ENCODE assay signal across 1 cellular context in the genomic region with DNA sequence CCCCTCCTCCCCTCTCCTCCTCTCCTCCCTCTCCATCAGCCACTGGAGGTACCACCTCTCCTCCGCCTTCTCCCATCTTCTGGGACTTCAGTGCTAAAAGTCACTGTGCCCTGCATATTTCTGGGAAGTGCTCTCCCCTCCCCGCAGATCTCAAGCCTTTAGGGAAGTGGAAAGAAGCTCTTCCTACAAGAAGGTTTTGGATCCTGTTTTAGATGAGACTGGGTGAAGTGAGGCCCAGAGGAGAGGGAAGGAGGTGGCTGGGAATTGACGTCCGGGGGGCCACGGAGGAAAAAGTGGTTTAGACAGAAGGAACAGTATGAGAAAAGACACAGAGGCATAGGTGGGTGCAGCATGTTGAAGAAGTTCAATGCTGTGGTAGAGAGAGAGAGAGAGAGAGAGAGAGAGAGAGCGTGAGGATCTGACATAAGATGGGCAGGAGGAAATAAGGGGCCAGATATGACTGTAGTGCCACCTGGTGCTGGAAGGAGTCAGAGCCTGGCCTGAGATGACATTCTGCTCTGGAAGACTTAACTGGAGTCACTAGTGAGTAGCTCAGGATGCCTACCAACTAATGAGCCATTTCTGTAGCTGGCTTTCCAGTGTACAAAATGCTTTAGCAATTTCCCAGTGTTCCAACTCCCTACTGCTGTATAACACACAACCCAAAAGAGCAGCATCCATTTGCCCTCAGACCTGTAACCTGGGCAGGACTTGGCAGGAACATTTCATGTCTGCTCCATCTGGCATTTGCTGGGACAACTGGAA.
TF ChIP-seq lines count a peak whose summit lies in the region.

No MANE protein-coding gene starts in this region.

TF ChIP-seq in K562, 482 proteins besides CTCF, POLR2A, EP300 and RAD21 (continued from another document and continues in another):
- TF ChIP-seq MAZ (CRISPR knock-in tag; conservative IDR thresholded peaks at IDR 0.05 in 1 of 2, IDR thresholded peaks at IDR 0.05 in 1 of 2) (0 out of 4 replicates have a peak, but pooled peaks of 1 of the 2 experiments have one; percentile 19), HDAC3 (IDR thresholded peaks at IDR 0.05; ENCODE audit: borderline replicate concordance, partially characterized antibody) (no peak), FOXA3 (CRISPR knock-in tag; conservative IDR thresholded peaks at IDR 0.05 in 1 of 2, IDR thresholded peaks at IDR 0.05 in 1 of 2) (no peak), CHCHD3 (CRISPR knock-in tag; IDR thresholded peaks at IDR 0.05) (no peak), TBL1XR1 (IDR thresholded peaks at IDR 0.05; ENCODE audit: low read length in 2 of 2) (no peak), MYC (IDR thresholded peaks at IDR 0.05; ENCODE audit: low read depth, low read length) (no peak), MYC (CRISPR knock-in tag; IDR thresholded peaks at IDR 0.05; ENCODE audit: borderline replicate concordance, low read depth) (no peak), ZNF395 (CRISPR knock-in tag; IDR thresholded peaks at IDR 0.05) (no peak), SMAD2 (IDR thresholded peaks at IDR 0.05; ENCODE audit: low read depth, low read length) (no peak), PTBP1 (IDR thresholded peaks at IDR 0.05; ENCODE audit: low read depth, low read length) (no peak), BDP1 (IDR thresholded peaks at IDR 0.05; ENCODE audit: insufficient read depth, insufficient read length) (no peak), RBM34 (IDR thresholded peaks at IDR 0.05; ENCODE audit: borderline replicate concordance, insufficient read depth, low read length) (no peak), HNRNPUL1 (IDR thresholded peaks at IDR 0.05; ENCODE audit: low read length) (no peak), DMBX1 (CRISPR knock-in tag; IDR thresholded peaks at IDR 0.05; ENCODE audit: borderline replicate concordance) (no peak), RBM15 (IDR thresholded peaks at IDR 0.05; ENCODE audit: insufficient read depth, low read length) (no peak), POLR2AphosphoS5 (IDR thresholded peaks at IDR 0.05; ENCODE audit: control insufficient read depth, insufficient read depth, low read depth, low read length) (no peak), ZNF274 (IDR thresholded peaks at IDR 0.05; ENCODE audit: borderline replicate concordance, low read depth, low read length) (no peak), CREBBP (IDR thresholded peaks at IDR 0.05; ENCODE audit: low read depth, low read length) (no peak), E2F3 (CRISPR knock-in tag; IDR thresholded peaks at IDR 0.05) (no peak), JUN (IDR thresholded peaks at IDR 0.05; ENCODE audit: borderline replicate concordance, low read depth, low read length) (no peak), JUN (CRISPR knock-in tag; IDR thresholded peaks at IDR 0.05; ENCODE audit: borderline replicate concordance) (no peak), CGGBP1 (CRISPR knock-in tag; IDR thresholded peaks at IDR 0.05) (no peak), MXI1 (IDR thresholded peaks at IDR 0.05; ENCODE audit: low read depth, low read length) (no peak), TAL1 (IDR thresholded peaks at IDR 0.05) (no peak), ERF (CRISPR knock-in tag; IDR thresholded peaks at IDR 0.05) (no peak), MTA2 (IDR thresholded peaks at IDR 0.05; ENCODE audit: low read depth) (0 out of 2 replicates have a peak, but pooled peaks have one; percentile 9), E2F4 (CRISPR knock-in tag; IDR thresholded peaks at IDR 0.05; ENCODE audit: low read depth) (no peak), SNIP1 (IDR thresholded peaks at IDR 0.05; ENCODE audit: low read depth) (no peak), MCM7 (IDR thresholded peaks at IDR 0.05) (no peak), ZNF23 (CRISPR knock-in tag; IDR thresholded peaks at IDR 0.05) (no peak), TAF9B (IDR thresholded peaks at IDR 0.05; ENCODE audit: partially characterized antibody) (no peak), ZFPM2 (CRISPR knock-in tag; IDR thresholded peaks at IDR 0.05) (no peak), MBD2 (IDR thresholded peaks at IDR 0.05; ENCODE audit: borderline replicate concordance, low read depth) (no peak), KDM5B (IDR thresholded peaks at IDR 0.05; ENCODE audit: insufficient replicate concordance, low read depth, low read length) (no peak), RNF2 (IDR thresholded peaks at IDR 0.05) (no peak), SIN3B (IDR thresholded peaks at IDR 0.05; ENCODE audit: low read depth) (no peak), ZNF436 (CRISPR knock-in tag; IDR thresholded peaks at IDR 0.05) (no peak), MGA (IDR thresholded peaks at IDR 0.05) (no peak), RCOR1 (IDR thresholded peaks at IDR 0.05; ENCODE audit: borderline replicate concordance in 1 of 2, low read depth in 2 of 2, low read length in 2 of 2) (peak in 1 of 2 experiments; percentile 51; a peak in 1 of 4 replicates), ZBTB7A (IDR thresholded peaks at IDR 0.05; ENCODE audit: borderline replicate concordance, control insufficient read depth, low read depth, low read length) (no peak), CTCFL (IDR thresholded peaks at IDR 0.05; ENCODE audit: borderline replicate concordance, insufficient read depth, low read depth, low read length, poor library complexity, severe bottlenecking) (no peak), ZNF217 (CRISPR knock-in tag; IDR thresholded peaks at IDR 0.05) (no peak), PYGO2 (tag; IDR thresholded peaks at IDR 0.05) (no peak)
- TF ChIP-seq, protein P1, sequence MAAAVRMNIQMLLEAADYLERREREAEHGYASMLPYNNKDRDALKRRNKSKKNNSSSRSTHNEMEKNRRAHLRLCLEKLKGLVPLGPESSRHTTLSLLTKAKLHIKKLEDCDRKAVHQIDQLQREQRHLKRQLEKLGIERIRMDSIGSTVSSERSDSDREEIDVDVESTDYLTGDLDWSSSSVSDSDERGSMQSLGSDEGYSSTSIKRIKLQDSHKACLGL (CRISPR knock-in tag; IDR thresholded peaks at IDR 0.05; ENCODE audit: borderline replicate concordance, poor library complexity, severe bottlenecking) = no peak
- TF ChIP-seq, protein P2, sequence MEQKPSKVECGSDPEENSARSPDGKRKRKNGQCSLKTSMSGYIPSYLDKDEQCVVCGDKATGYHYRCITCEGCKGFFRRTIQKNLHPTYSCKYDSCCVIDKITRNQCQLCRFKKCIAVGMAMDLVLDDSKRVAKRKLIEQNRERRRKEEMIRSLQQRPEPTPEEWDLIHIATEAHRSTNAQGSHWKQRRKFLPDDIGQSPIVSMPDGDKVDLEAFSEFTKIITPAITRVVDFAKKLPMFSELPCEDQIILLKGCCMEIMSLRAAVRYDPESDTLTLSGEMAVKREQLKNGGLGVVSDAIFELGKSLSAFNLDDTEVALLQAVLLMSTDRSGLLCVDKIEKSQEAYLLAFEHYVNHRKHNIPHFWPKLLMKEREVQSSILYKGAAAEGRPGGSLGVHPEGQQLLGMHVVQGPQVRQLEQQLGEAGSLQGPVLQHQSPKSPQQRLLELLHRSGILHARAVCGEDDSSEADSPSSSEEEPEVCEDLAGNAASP (IDR thresholded peaks at IDR 0.05) = no peak
